In the genomic region with DNA sequence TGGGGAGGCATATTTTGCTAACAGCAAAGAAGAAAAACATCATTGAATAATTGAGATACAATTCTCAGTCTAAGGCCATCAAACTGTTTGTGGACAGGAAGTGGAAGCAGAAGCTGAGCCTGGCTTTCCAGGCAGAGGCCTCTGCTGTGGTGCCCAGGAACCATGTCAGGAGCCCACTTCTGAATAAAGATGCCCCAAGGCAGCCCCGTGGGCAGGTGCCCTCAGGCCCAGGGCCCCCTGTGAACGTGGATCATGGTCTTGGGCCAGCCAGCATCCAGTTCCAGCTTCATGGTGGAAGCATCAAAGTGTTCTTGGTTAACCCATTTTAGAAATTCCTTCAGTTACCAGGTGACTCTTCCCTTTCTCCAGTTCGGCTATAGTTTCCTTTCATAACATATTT, we compare ENCODE assay signal across 30 cellular contexts.
"Had no signal": no experiment of that assay in that cellular context is flagged by ENCODE, and none has a peak within 500 bp of the region (broad histone marks: within the 10 kb centered on the region; RNA-seq: fewer than 3 reads in every experiment).

No MANE protein-coding gene starts in this region.

- H3K27me3 Mint-ChIP-seq: natural killer cell treated with Interleukin-12 subunit alpha and Interleukin-12 subunit beta and Interleukin-15 and Interleukin-18, amount 100 ng/mL, for 72 hours; stimulated activated naive B cell treated with anti-CD40 and anti-IgM and Interleukin-4, amounts not matched to agents 10 μg/mL and 1 μg/mL and 100 μg/mL, for 72 hours had no signal

- H3K4me1 Mint-ChIP-seq: immature natural killer cell; stimulated activated naive B cell treated with anti-CD40 and anti-IgM and Interleukin-4, amounts not matched to agents 10 μg/mL and 1 μg/mL and 100 μg/mL, for 72 hours had no signal

- H3K4me1 ChIP-seq: left lung, pancreas, prostate gland, stomach, testis, thyroid gland, transverse colon, upper lobe of left lung, vagina had no signal

- H3K9me3 Mint-ChIP-seq: natural killer cell treated with Interleukin-12 subunit alpha and Interleukin-12 subunit beta and Interleukin-15 and Interleukin-18, amount 100 ng/mL, for 72 hours had no signal

- H3K4me3 ChIP-seq: left lung, lung, mucosa of descending colon, pancreas, prostate gland, skin epidermis, stomach, testis, thyroid gland, transverse colon, upper lobe of left lung, vagina had no signal

- FAIRE-seq: islet of Langerhans, kidney, pancreas had no signal

- H3K4me3 Mint-ChIP-seq: immature natural killer cell; naive thymus-derived CD4-positive, alpha-beta T cell; natural killer cell treated with Interleukin-12 subunit alpha and Interleukin-12 subunit beta and Interleukin-15 and Interleukin-18, amount 100 ng/mL, for 72 hours; stimulated activated naive B cell treated with anti-CD40 and anti-IgM and Interleukin-4, amounts not matched to agents 10 μg/mL and 1 μg/mL and 100 μg/mL, for 72 hours had no signal

- H3K27ac ChIP-seq: left lung, pancreas, prostate gland, skin epidermis, stomach, testis, thyroid gland, upper lobe of left lung, vagina had no signal

- H3K36me3 ChIP-seq: left lung, pancreas, prostate gland, stomach, thyroid gland, transverse colon, upper lobe of left lung, vagina had no signal

- DNase-seq: hippocampal formation; immature natural killer cell; kidney; left colon; mesendoderm; midbrain; mucosa of descending colon; naive thymus-derived CD4-positive, alpha-beta T cell; pancreas; retina; right cardiac atrium; stimulated activated CD4-positive, alpha-beta T cell treated with anti-CD3 and anti-CD28 coated beads, Interleukin-12 subunit alpha, Interleukin-12 subunit beta, amount 100 ng/mL, for 4 hours; stimulated activated CD4-positive, alpha-beta T cell treated with anti-CD3 and anti-CD28 coated beads, Interleukin-15, amount 100 ng/mL, for 24 hours; stimulated activated CD4-positive, alpha-beta T cell treated with anti-CD3 and anti-CD28 coated beads, Interleukin-2, amount 100 ng/mL, for 24 hours; stimulated activated CD4-positive, alpha-beta T cell treated with anti-CD3 and anti-CD28 coated beads, Interleukin-4, amount 100 ng/mL, for 1 hour; stimulated activated naive B cell treated with anti-CD40 and anti-IgM and Interleukin-4, amounts not matched to agents 10 μg/mL and 1 μg/mL and 100 μg/mL, for 72 hours; stimulated activated naive CD8-positive, alpha-beta T cell treated with anti-CD3 and anti-CD28 coated beads, Interleukin-15, Interleukin-2, amounts not matched to agents 100 U/mL and 50 U/mL, for 24 hours; testis; thyroid gland; transverse colon; upper lobe of left lung had no signal

- H3K36me3 Mint-ChIP-seq: immature natural killer cell; naive thymus-derived CD4-positive, alpha-beta T cell; natural killer cell treated with Interleukin-12 subunit alpha and Interleukin-12 subunit beta and Interleukin-15 and Interleukin-18, amount 100 ng/mL, for 72 hours; stimulated activated naive B cell treated with anti-CD40 and anti-IgM and Interleukin-4, amounts not matched to agents 10 μg/mL and 1 μg/mL and 100 μg/mL, for 72 hours had no signal

- H3K9me3 ChIP-seq: mucosa of descending colon, pancreas, prostate gland, testis, thyroid gland, transverse colon, upper lobe of left lung, vagina had no signal

- H3K27ac Mint-ChIP-seq: immature natural killer cell; naive thymus-derived CD4-positive, alpha-beta T cell; natural killer cell treated with Interleukin-12 subunit alpha and Interleukin-12 subunit beta and Interleukin-15 and Interleukin-18, amount 100 ng/mL, for 72 hours; stimulated activated naive B cell treated with anti-CD40 and anti-IgM and Interleukin-4, amounts not matched to agents 10 μg/mL and 1 μg/mL and 100 μg/mL, for 72 hours had no signal

- ATAC-seq: left colon; left lung; mucosa of descending colon; naive thymus-derived CD4-positive, alpha-beta T cell; natural killer cell treated with Interleukin-12 subunit alpha and Interleukin-12 subunit beta and Interleukin-15 and Interleukin-18, amount 100 ng/mL, for 72 hours; pancreas; right cardiac atrium; sciatic nerve; stimulated activated naive B cell treated with anti-CD40 and anti-IgM and Interleukin-4, amounts not matched to agents 10 μg/mL and 1 μg/mL and 100 μg/mL, for 72 hours; stimulated activated naive CD8-positive, alpha-beta T cell treated with anti-CD3 and anti-CD28 coated beads, Interleukin-15, Interleukin-2, amounts not matched to agents 100 U/mL and 50 U/mL, for 24 hours had no signal

- H3K27me3 ChIP-seq: left lung, pancreas, stomach, testis, thyroid gland, transverse colon, upper lobe of left lung, vagina had no signal
